Comparison of ENCODE assay signal across 29 cellular contexts in the genomic region with DNA sequence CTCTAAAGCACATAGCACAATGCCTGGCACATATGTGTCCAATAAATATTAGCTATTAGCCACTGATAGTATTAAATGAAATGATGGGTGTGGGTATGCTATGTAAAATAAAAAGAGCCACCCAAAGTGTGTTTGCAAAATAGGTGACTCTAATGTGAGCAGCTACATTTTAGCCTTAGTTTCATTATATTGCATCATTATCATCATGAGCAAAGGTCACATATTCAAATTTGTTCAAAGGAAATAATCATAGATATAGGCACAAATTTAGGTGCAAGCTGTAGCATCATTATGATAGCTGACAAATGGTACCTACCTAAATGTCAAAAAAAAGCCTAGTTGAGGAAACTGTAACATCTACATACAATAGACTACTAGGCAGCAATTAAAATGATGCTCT.
"Had no signal": no experiment of that assay in that cellular context is flagged by ENCODE, and none has a peak within 500 bp of the region (broad histone marks: within the 10 kb centered on the region; RNA-seq: fewer than 3 reads in every experiment).

No MANE protein-coding gene starts in this region.

- H3K27me3 Mint-ChIP-seq: stimulated activated memory B cell treated with anti-CD40 and anti-IgM and Interleukin-4, amounts not matched to agents 10 μg/mL and 1 μg/mL and 100 μg/mL, for 72 hours; stimulated activated naive B cell treated with anti-CD40 and anti-IgM and Interleukin-4, amounts not matched to agents 10 μg/mL and 1 μg/mL and 100 μg/mL, for 72 hours; stimulated activated naive CD8-positive, alpha-beta T cell treated with anti-CD3 and anti-CD28 coated beads, Interleukin-15, amount 100 ng/mL, for 72 hours; stimulated activated naive CD8-positive, alpha-beta T cell treated with anti-CD3 and anti-CD28 coated beads, Interleukin-15, Interleukin-2, amounts not matched to agents 100 ng/mL and 50 ng/mL, for 24 hours; type B pancreatic cell had no signal

- H3K27me3 ChIP-seq: suprapubic skin, testis, thyroid gland, tibial artery, tibial nerve, transverse colon, upper lobe of left lung, upper lobe of right lung, uterus, vagina had no signal

- H3K4me3 ChIP-seq: stomach, suprapubic skin, testis, thoracic aorta, thyroid gland, tibial artery, tibial nerve, transverse colon, upper lobe of left lung, upper lobe of right lung, uterus, vagina had no signal

- H3K4me1 Mint-ChIP-seq: stimulated activated effector memory CD8-positive, alpha-beta T cell treated with anti-CD3 and anti-CD28 coated beads, Interleukin-12 subunit alpha, Interleukin-12 subunit beta, amount 100 ng/mL, for 72 hours; stimulated activated memory B cell treated with anti-CD40 and anti-IgM and Interleukin-4, amounts not matched to agents 10 μg/mL and 1 μg/mL and 100 μg/mL, for 72 hours; stimulated activated naive B cell treated with anti-CD40 and anti-IgM and Interleukin-4, amounts not matched to agents 10 μg/mL and 1 μg/mL and 100 μg/mL, for 72 hours; stimulated activated naive CD8-positive, alpha-beta T cell treated with anti-CD3 and anti-CD28 coated beads, Interleukin-15, amount 100 ng/mL, for 72 hours had no signal

- H3K9me3 ChIP-seq: stomach, suprapubic skin, testis, thoracic aorta, thyroid gland, tibial artery, tibial nerve, transverse colon, upper lobe of left lung, upper lobe of right lung, uterus, vagina had no signal

- H3K27ac Mint-ChIP-seq: stimulated activated effector memory CD8-positive, alpha-beta T cell treated with anti-CD3 and anti-CD28 coated beads, Interleukin-12 subunit alpha, Interleukin-12 subunit beta, amount 100 ng/mL, for 72 hours; stimulated activated memory B cell treated with anti-CD40 and anti-IgM and Interleukin-4, amounts not matched to agents 10 μg/mL and 1 μg/mL and 100 μg/mL, for 72 hours; stimulated activated naive B cell treated with anti-CD40 and anti-IgM and Interleukin-4, amounts not matched to agents 10 μg/mL and 1 μg/mL and 100 μg/mL, for 72 hours; stimulated activated naive CD8-positive, alpha-beta T cell treated with anti-CD3 and anti-CD28 coated beads, Interleukin-15, amount 100 ng/mL, for 72 hours; stimulated activated naive CD8-positive, alpha-beta T cell treated with anti-CD3 and anti-CD28 coated beads, Interleukin-15, Interleukin-2, amounts not matched to agents 100 ng/mL and 50 ng/mL, for 24 hours; type B pancreatic cell had no signal

- FAIRE-seq: urothelium cell line had no signal

- H3K9me3 Mint-ChIP-seq: stimulated activated memory B cell treated with anti-CD40 and anti-IgM and Interleukin-4, amounts not matched to agents 10 μg/mL and 1 μg/mL and 100 μg/mL, for 72 hours; stimulated activated naive B cell treated with anti-CD40 and anti-IgM and Interleukin-4, amounts not matched to agents 10 μg/mL and 1 μg/mL and 100 μg/mL, for 72 hours; stimulated activated naive CD8-positive, alpha-beta T cell treated with anti-CD3 and anti-CD28 coated beads, Interleukin-15, amount 100 ng/mL, for 72 hours; stimulated activated naive CD8-positive, alpha-beta T cell treated with anti-CD3 and anti-CD28 coated beads, Interleukin-15, Interleukin-2, amounts not matched to agents 100 ng/mL and 50 ng/mL, for 24 hours; type B pancreatic cell had no signal

- DNase-seq: stimulated activated CD4-positive, alpha-beta T cell treated with anti-CD3 and anti-CD28 coated beads, Interleukin-2, amount 100 ng/mL, for 48 hours; stimulated activated CD4-positive, alpha-beta T cell treated with anti-CD3 and anti-CD28 coated beads, Interleukin-4, amount 100 ng/mL, for 1 hour; stimulated activated CD4-positive, alpha-beta T cell treated with anti-CD3 and anti-CD28 coated beads, Interleukin-4, amount 100 ng/mL, for 24 hours; stimulated activated CD4-positive, alpha-beta T cell treated with anti-CD3 and anti-CD28 coated beads, Interleukin-4, amount 100 ng/mL, for 4 hours; stimulated activated CD8-positive, alpha-beta memory T cell treated with anti-CD3 and anti-CD28 coated beads, Interleukin-4, amount 100 ng/mL, for 48 hours; stimulated activated naive B cell treated with anti-CD40 and anti-IgM and Interleukin-4, amounts not matched to agents 10 μg/mL and 1 μg/mL and 100 μg/mL, for 72 hours; stimulated activated naive CD4-positive, alpha-beta T cell; stimulated activated naive CD4-positive, alpha-beta T cell treated with Interleukin-2 at 50 U/mL for 16 hours; stimulated activated naive CD8-positive, alpha-beta T cell treated with anti-CD3 and anti-CD28 coated beads, Interleukin-15, amount 100 ng/mL, for 72 hours; stimulated activated naive CD8-positive, alpha-beta T cell treated with anti-CD3 and anti-CD28 coated beads, Interleukin-15, Interleukin-2, amounts not matched to agents 100 U/mL and 50 U/mL, for 24 hours; stomach; substantia nigra; testis; thyroid gland; tibial artery; transverse colon; trophoblast cell; upper lobe of left lung; upper lobe of right lung; uterus had no signal

- H3K4me1 ChIP-seq: stomach, suprapubic skin, testis, thyroid gland, tibial artery, tibial nerve, transverse colon, upper lobe of left lung, upper lobe of right lung, uterus, vagina had no signal

- H3K36me3 ChIP-seq: stomach, suprapubic skin, thoracic aorta, thyroid gland, tibial artery, tibial nerve, transverse colon, upper lobe of left lung, upper lobe of right lung, uterus, vagina had no signal

- ATAC-seq: stimulated activated effector memory CD8-positive, alpha-beta T cell treated with anti-CD3 and anti-CD28 coated beads, Interleukin-12 subunit alpha, Interleukin-12 subunit beta, amount 100 ng/mL, for 72 hours; stimulated activated memory B cell treated with anti-CD40 and anti-IgM and Interleukin-4, amounts not matched to agents 10 μg/mL and 1 μg/mL and 100 μg/mL, for 72 hours; stimulated activated naive B cell treated with anti-CD40 and anti-IgM and Interleukin-4, amounts not matched to agents 10 μg/mL and 1 μg/mL and 100 μg/mL, for 72 hours; stimulated activated naive CD8-positive, alpha-beta T cell treated with anti-CD3 and anti-CD28 coated beads, Interleukin-15, amount 100 ng/mL, for 72 hours; stimulated activated naive CD8-positive, alpha-beta T cell treated with anti-CD3 and anti-CD28 coated beads, Interleukin-15, Interleukin-2, amounts not matched to agents 100 U/mL and 50 U/mL, for 24 hours; upper lobe of right lung had no signal

- H3K36me3 Mint-ChIP-seq: stimulated activated effector memory CD8-positive, alpha-beta T cell treated with anti-CD3 and anti-CD28 coated beads, Interleukin-12 subunit alpha, Interleukin-12 subunit beta, amount 100 ng/mL, for 72 hours; stimulated activated memory B cell treated with anti-CD40 and anti-IgM and Interleukin-4, amounts not matched to agents 10 μg/mL and 1 μg/mL and 100 μg/mL, for 72 hours; stimulated activated naive B cell treated with anti-CD40 and anti-IgM and Interleukin-4, amounts not matched to agents 10 μg/mL and 1 μg/mL and 100 μg/mL, for 72 hours; type B pancreatic cell had no signal

- H3K27ac ChIP-seq: stomach, suprapubic skin, testis, thoracic aorta, thyroid gland, tibial artery, tibial nerve, transverse colon, upper lobe of left lung, upper lobe of right lung, uterus, vagina had no signal

- H3K4me3 Mint-ChIP-seq: stimulated activated effector memory CD8-positive, alpha-beta T cell treated with anti-CD3 and anti-CD28 coated beads, Interleukin-12 subunit alpha, Interleukin-12 subunit beta, amount 100 ng/mL, for 72 hours; stimulated activated memory B cell treated with anti-CD40 and anti-IgM and Interleukin-4, amounts not matched to agents 10 μg/mL and 1 μg/mL and 100 μg/mL, for 72 hours; stimulated activated naive B cell treated with anti-CD40 and anti-IgM and Interleukin-4, amounts not matched to agents 10 μg/mL and 1 μg/mL and 100 μg/mL, for 72 hours; stimulated activated naive CD8-positive, alpha-beta T cell treated with anti-CD3 and anti-CD28 coated beads, Interleukin-15, amount 100 ng/mL, for 72 hours; stimulated activated naive CD8-positive, alpha-beta T cell treated with anti-CD3 and anti-CD28 coated beads, Interleukin-15, Interleukin-2, amounts not matched to agents 100 ng/mL and 50 ng/mL, for 24 hours; type B pancreatic cell had no signal
